ENCODE assay signal across 10 cellular contexts in genomic region chr6:12049165-12049564, GRCh38. TPM values are rescaled to one million over a fixed set of nuclear protein-coding genes. Genes with fewer than 3 reads are reported as not detected.
A peak's percentile ranks its signal among the peaks of the same experiment; 100 is the strongest.
DNase-seq lines count a peak whose midpoint lies in the region; ATAC-seq and TF ChIP-seq lines count a peak whose summit lies in the region.
"Had no signal": no experiment of that assay in that cellular context is flagged by ENCODE, and none has a peak within 500 bp of the region (broad histone marks: within the 10 kb centered on the region; RNA-seq: fewer than 3 reads in every experiment).

No MANE protein-coding gene starts in this region.

- no peak overlapping the region for H2BK5ac ChIP-seq in H9 (ENCODE audit: insufficient read length, low read length)

- no peaks in the 10 kb centered on the region for H3K27me3 Mint-ChIP-seq in H9 (ENCODE audit: low read depth)
- no peaks in the 10 kb centered on the region for H3K27me3 Mint-ChIP-seq in stimulated activated naive CD8-positive, alpha-beta T cell treated with anti-CD3 and anti-CD28 coated beads, Interleukin-15, amount 100 ng/mL, for 72 hours

- H2AK5ac ChIP-seq in H9 (ENCODE audit: insufficient read length, low read length), result no peak overlapping the region

- H3K27me3 ChIP-seq in H9 (ENCODE audit: insufficient read depth, low read length) (no peaks in the 10 kb centered on the region), OCI-LY3 (ENCODE audit: low read depth, low read length) (no peaks in the 10 kb centered on the region)

- H2BK20ac ChIP-seq in H9 (ENCODE audit: low read depth, low read length, poor library complexity, severe bottlenecking), result no peak overlapping the region

- H3K4me3 Mint-ChIP-seq in H9, result no peak overlapping the region
- peak overlapping the region; percentile 69 to 70 for H3K4me3 Mint-ChIP-seq in stimulated activated naive CD8-positive, alpha-beta T cell treated with anti-CD3 and anti-CD28 coated beads, Interleukin-15, amount 100 ng/mL, for 72 hours

- peaks cover 12% of the 10 kb centered on the region for H3K79me2 ChIP-seq in H9 (ENCODE audit: insufficient read depth, low read length)
- peaks cover 31% of the 10 kb centered on the region for H3K79me2 ChIP-seq in OCI-LY3 (ENCODE audit: low read length)

- peaks cover 9 to 21% of the 10 kb centered on the region in 2 experiments for H3K4me1 Mint-ChIP-seq in H9
- peaks cover 91% of the 10 kb centered on the region for H3K4me1 Mint-ChIP-seq in stimulated activated naive CD8-positive, alpha-beta T cell treated with anti-CD3 and anti-CD28 coated beads, Interleukin-15, amount 100 ng/mL, for 72 hours

- H3K23ac ChIP-seq in H9 (ENCODE audit: insufficient read length, low read depth, low read length), result no peak overlapping the region

- no peak overlapping the region for H3K9ac ChIP-seq in H9 (ENCODE audit: extremely low read depth, insufficient read length, low read length)
- H3K9ac ChIP-seq in OCI-LY3 (ENCODE audit: low read length), result peak overlapping the region; percentile 59; the same call in 1 of the 2 replicates

- H3K36me3 ChIP-seq in OCI-LY3 (replicated peaks; ENCODE audit: low read depth, low read length), result peaks cover 2% of the 10 kb centered on the region

- no peaks in the 10 kb centered on the region for H3K9me3 ChIP-seq in H9 (ENCODE audit: control insufficient read depth, low read depth, low read length)
- H3K9me3 ChIP-seq in OCI-LY3 (ENCODE audit: insufficient read depth, low read length), result peaks cover 6% of the 10 kb centered on the region; the same call in 1 of the 2 replicates
- H3K9me3 ChIP-seq: psoas muscle had no signal

- H2BK120ac ChIP-seq in H9 (ENCODE audit: low read depth, low read length, poor library complexity, severe bottlenecking), result no peak overlapping the region

- no peak overlapping the region for H3K18ac ChIP-seq in H9 (ENCODE audit: insufficient read length, low read depth, low read length)

- H2AFZ ChIP-seq in H9 (ENCODE audit: low read length), result no peak overlapping the region
- H2AFZ ChIP-seq in OCI-LY3 (ENCODE audit: low read depth, low read length), result no peak overlapping the region

- H3K27ac ChIP-seq in H9 (ENCODE audit: insufficient read length, low read depth, low read length), result no peak overlapping the region
- H3K27ac ChIP-seq in OCI-LY3 (ENCODE audit: low read length), result peak overlapping the region; percentile 64
- H3K27ac ChIP-seq: psoas muscle had no signal

- WGBS in H9 (ENCODE audit: extremely low coverage, insufficient read length, low lambda C conversion rate), result no CpG with 5 or more reads among the region's 7 CpGs

- no peaks in the 10 kb centered on the region for H3K4me1 ChIP-seq in H9 (ENCODE audit: insufficient read depth, low read length)
- peaks cover 73% of the 10 kb centered on the region for H3K4me1 ChIP-seq in OCI-LY3 (ENCODE audit: low read length)

- no peak overlapping the region for H2BK15ac ChIP-seq in H9 (ENCODE audit: low read depth, low read length)

- no peaks in the 10 kb centered on the region for H4K20me1 ChIP-seq in H9 (ENCODE audit: control insufficient read depth, insufficient read depth, insufficient read length)
- no peaks in the 10 kb centered on the region for H4K20me1 ChIP-seq in OCI-LY3 (ENCODE audit: insufficient read depth, low read length)

- peaks cover 5% of the 10 kb centered on the region for H3K79me1 ChIP-seq in H9 (ENCODE audit: insufficient read depth, low read depth, low read length, poor library complexity, severe bottlenecking)

- H3K4me3 ChIP-seq in OCI-LY3 (ENCODE audit: low read length), result peak overlapping the region; percentile 68
- H3K4me3 ChIP-seq: psoas muscle had no signal

- no peak overlapping the region for H3T11ph ChIP-seq in H9 (ENCODE audit: low read length)

- no peak for ATAC-seq in activated naive CD4-positive, alpha-beta T cell treated with anti-CD3 and anti-CD28 coated beads, Interleukin-2, amount 50 U/mL, for 72 hours
- ATAC-seq in stimulated activated naive CD8-positive, alpha-beta T cell treated with anti-CD3 and anti-CD28 coated beads, Interleukin-15, amount 100 ng/mL, for 72 hours, result no peak
- ATAC-seq: psoas muscle had no signal

- TF ChIP-seq CTCF in H9 (conservative IDR thresholded peaks at IDR 0.05) (no peak), OCI-LY3 (IDR thresholded peaks at IDR 0.05; ENCODE audit: low read depth, low read length) (no peak)

- DNase-seq in activated naive CD4-positive, alpha-beta T cell treated with anti-CD3 and anti-CD28 coated beads, Interleukin-2, amount 50 U/mL, for 72 hours (ENCODE audit: low spot score in 2 of 2), result no peak
- no peak for DNase-seq in activated naive CD4-positive, alpha-beta T cell treated with anti-CD3 and anti-CD28 coated beads, Interleukin-2, amount 50 U/mL, for 16 hours
- DNase-seq in H9 (no peak), Kasumi-1 (lab: John Stamatoyannopoulos, UW) (no peak), NCI-H82 (lab: John Stamatoyannopoulos, UW) (no peak), HK-2 (ENCODE audit: unreplicated experiment) (no peak)
- no peak for DNase-seq in stimulated activated naive CD8-positive, alpha-beta T cell treated with anti-CD3 and anti-CD28 coated beads, Interleukin-15, amount 100 ng/mL, for 72 hours
- DNase-seq: NCI-H1092, psoas muscle had no signal

- H3K14ac ChIP-seq in H9 (ENCODE audit: insufficient read depth, low read length), result no peak overlapping the region

- H3K4ac ChIP-seq in H9 (ENCODE audit: low read depth, low read length), result no peak overlapping the region

- no peaks in the 10 kb centered on the region for H3K23me2 ChIP-seq in H9 (ENCODE audit: insufficient read length, low read depth, low read length, poor library complexity, severe bottlenecking)

- no peak overlapping the region for H4K8ac ChIP-seq in H9 (replicated peaks; ENCODE audit: insufficient read length, low read depth, low read length)

- H3K36me3 Mint-ChIP-seq in activated naive CD4-positive, alpha-beta T cell treated with anti-CD3 and anti-CD28 coated beads, Interleukin-2, amount 50 U/mL, for 72 hours, result peaks cover 7 to 46% of the 10 kb centered on the region in 2 donors
- H3K36me3 Mint-ChIP-seq in H9 (ENCODE audit: insufficient read depth in 1 of 3, low read depth in 3 of 3), result peaks cover 3 to 6% (median 5%) of the 10 kb centered on the region in 3 experiments; a peak in 5 of 7 replicates

- H3K9me3 Mint-ChIP-seq in activated naive CD4-positive, alpha-beta T cell treated with anti-CD3 and anti-CD28 coated beads, Interleukin-2, amount 50 U/mL, for 72 hours, result no peaks in the 10 kb centered on the region
- H3K9me3 Mint-ChIP-seq in H9, result no peaks in the 10 kb centered on the region
- no peaks in the 10 kb centered on the region for H3K9me3 Mint-ChIP-seq in stimulated activated naive CD8-positive, alpha-beta T cell treated with anti-CD3 and anti-CD28 coated beads, Interleukin-15, amount 100 ng/mL, for 72 hours

- H3K27ac Mint-ChIP-seq in activated naive CD4-positive, alpha-beta T cell treated with anti-CD3 and anti-CD28 coated beads, Interleukin-2, amount 50 U/mL, for 72 hours, result peak overlapping the region; percentile 89 to 95
- H3K27ac Mint-ChIP-seq in H9, result peak overlapping the region in 2 of 3 experiments; percentile 79 to 89; a peak in 4 of 7 replicates
- H3K27ac Mint-ChIP-seq in stimulated activated naive CD8-positive, alpha-beta T cell treated with anti-CD3 and anti-CD28 coated beads, Interleukin-15, amount 100 ng/mL, for 72 hours, result peak overlapping the region; percentile 96 to 97

- H4K5ac ChIP-seq in H9 (ENCODE audit: insufficient read length, low read depth, low read length), result no peak overlapping the region

- no peak overlapping the region for H2BK12ac ChIP-seq in H9 (ENCODE audit: insufficient read length, low read depth, low read length)

- H3K56ac ChIP-seq in H9 (ENCODE audit: insufficient read length, low read depth, low read length), result no peak overlapping the region

- no peak overlapping the region for H3K4me2 ChIP-seq in H9 (ENCODE audit: insufficient read depth, insufficient read length, low read length)
- peak overlapping the region; percentile 93 for H3K4me2 ChIP-seq in OCI-LY3 (ENCODE audit: low read length)

- no peak overlapping the region for H4K91ac ChIP-seq in H9 (ENCODE audit: insufficient read length, low read depth, low read length)

RNA-seq across cellular contexts. Expression of gene HIVEP1, which starts 37.1 kb away (rescaled TPM):
- total RNA-seq in activated naive CD4-positive, alpha-beta T cell treated with anti-CD3 and anti-CD28 coated beads, Interleukin-2, amount 50 U/mL, for 72 hours, result 10 to 100 TPM; 54.3 to 75.6 TPM
- total RNA-seq in H9 (2021), result 36.5 and 44.2 TPM in 2 replicates

Comparison
In these comparisons a context has a peak if more than half of its experiments do, and no peak if none do; other contexts are left out.
1. H3K4me3 Mint-ChIP-seq: peak in stimulated activated naive CD8-positive, alpha-beta T cell treated with anti-CD3 and anti-CD28 coated beads, Interleukin-15, amount 100 ng/mL, for 72 hours (2 of 2); none in H9 (0 of 2).
2. Peak in every context shown above with its lines, with median percentiles within 50 percentile points of each other: H3K27ac Mint-ChIP-seq.